ENCODE assay signal across 31 cellular contexts in genomic region chr15:60349589-60349988, GRCh38. TPM values are rescaled to one million over a fixed set of nuclear protein-coding genes. Genes with fewer than 3 reads are reported as not detected.
DNase-seq lines count a peak whose midpoint lies in the region; ATAC-seq, FAIRE-seq and TF ChIP-seq lines count a peak whose summit lies in the region.
"Had no signal": no experiment of that assay in that cellular context is flagged by ENCODE, and none has a peak within 500 bp of the region (broad histone marks: within the 10 kb centered on the region; RNA-seq: fewer than 3 reads in every experiment).

No MANE protein-coding gene starts in this region.

- in situ Hi-C loops in K562 (cut with MboI) = loop anchor here (25.0 kb wide), 1 partner anchor 563 kb away; no protein-coding TSS in a partner anchor

- peak overlapping the region; percentile 66 for H3K27ac Mint-ChIP-seq in activated CD4-positive, alpha-beta memory T cell treated with anti-CD3 and anti-CD28 coated beads, Interleukin-2, amount 10 ng/mL, durations not matched to agents 7 days and 5 days
- no peak overlapping the region for H3K27ac Mint-ChIP-seq in activated CD4-positive, alpha-beta memory T cell treated with anti-CD3 and anti-CD28 coated beads for 36 hours
- H3K27ac Mint-ChIP-seq in osteocyte (ENCODE audit: unreplicated experiment) = peak overlapping the region; percentile 83
- H3K27ac Mint-ChIP-seq: activated naive CD8-positive, alpha-beta T cell; B cell had no signal

- intact Hi-C loops in activated CD4-positive, alpha-beta memory T cell treated with anti-CD3 and anti-CD28 coated beads for 36 hours (cut with micrococcal nuclease) = no loop called here
- intact Hi-C loops in K562 (cut with micrococcal nuclease) = no loop called here

- CTCF ChIA-PET in activated CD4-positive, alpha-beta memory T cell treated with anti-CD3 and anti-CD28 coated beads, Interleukin-2, amount 10 ng/mL, durations not matched to agents 7 days and 5 days (lab: Charles Lee) = no interaction called here
- CTCF ChIA-PET in activated CD4-positive, alpha-beta memory T cell treated with anti-CD3 and anti-CD28 coated beads for 36 hours (lab: Charles Lee) = no interaction called here
- CTCF ChIA-PET in HEK293 (lab: Yijun Ruan, JAX) (no interaction called here), K562 (lab: Yijun Ruan, JAX; ENCODE audit: low intra/inter-chr PET ratio) (no interaction called here)

- no peak overlapping the region for H2AFZ ChIP-seq in K562 (ENCODE audit: low read depth, low read length)

- BruUV-seq in K562 (replicated peaks; lab: Mats Ljungman, UMichigan) = no TSS peak

- H3K36me3 ChIP-seq in HEK293 (ENCODE audit: control insufficient read depth in 2 of 2, insufficient read depth in 1 of 2, low read length in 2 of 2) = peaks cover 4 to 89% of the 10 kb centered on the region in 2 experiments; a peak in 2 of 3 replicates
- H3K36me3 ChIP-seq in K562 (ENCODE audit: control insufficient read depth, insufficient read depth, low read length) = peaks cover 78% of the 10 kb centered on the region

- H3K9me1 ChIP-seq in K562 (ENCODE audit: control insufficient read depth, insufficient read depth, low read length) = no peaks in the 10 kb centered on the region

- 100% methylated on average over 2 of the region's 2 CpGs for WGBS in K562 (ENCODE audit: insufficient coverage, low coverage, missing lambda C conversion rate)

- H3K4me3 ChIP-seq in HEK293 (ENCODE audit: low read depth, low read length) (no peak overlapping the region), K562 (no peak overlapping the region)
- H3K4me3 ChIP-seq: body of pancreas, left ventricle myocardium inferior, SJSA1, thyroid gland had no signal

- H3K4me1 ChIP-seq in HEK293 (ENCODE audit: control insufficient read depth, insufficient read depth, low read length) (no peaks in the 10 kb centered on the region), K562 (replicated peaks in 1 of 2; ENCODE audit: control insufficient read depth in 2 of 2, insufficient read depth in 2 of 2, low read length in 2 of 2) (no peaks in the 10 kb centered on the region)
- H3K4me1 ChIP-seq: body of pancreas, thyroid gland had no signal

- H3K9me3 ChIP-seq in HEK293 (ENCODE audit: control insufficient read depth, insufficient read depth, low read depth, low read length) = no peaks in the 10 kb centered on the region
- no peaks in the 10 kb centered on the region for H3K9me3 ChIP-seq in K562 (replicated peaks; ENCODE audit: control insufficient read depth, insufficient read depth, low read depth, low read length)
- H3K9me3 ChIP-seq: body of pancreas, left ventricle myocardium inferior, SJSA1, thyroid gland had no signal

- H3K27me3 Mint-ChIP-seq in activated CD4-positive, alpha-beta memory T cell treated with anti-CD3 and anti-CD28 coated beads, Interleukin-2, amount 10 ng/mL, durations not matched to agents 7 days and 5 days = no peaks in the 10 kb centered on the region
- no peaks in the 10 kb centered on the region for H3K27me3 Mint-ChIP-seq in activated CD4-positive, alpha-beta memory T cell treated with anti-CD3 and anti-CD28 coated beads for 36 hours
- H3K27me3 Mint-ChIP-seq in osteocyte (ENCODE audit: unreplicated experiment) = no peaks in the 10 kb centered on the region
- H3K27me3 Mint-ChIP-seq: activated naive CD8-positive, alpha-beta T cell; B cell; naive B cell; T-cell had no signal

- DNase-seq in activated CD4-positive, alpha-beta memory T cell treated with anti-CD3 and anti-CD28 coated beads, Interleukin-2, amount 10 ng/mL, durations not matched to agents 7 days and 5 days = no peak
- DNase-seq in activated CD4-positive, alpha-beta memory T cell treated with anti-CD3 and anti-CD28 coated beads for 36 hours = no peak
- DNase-seq in K562 (ENCODE audit: extremely low read depth in 1 of 4, low spot score in 3 of 4) (no peak), osteocyte (ENCODE audit: extremely low spot score, unreplicated experiment) (no peak), dermis blood vessel endothelial cell (no peak), retina (no peak)
- DNase-seq: activated CD4-positive, alpha-beta T cell treated with anti-CD3 and anti-CD28 coated beads for 4 hours; body of pancreas; DMS79; effector CD8-positive, alpha-beta T cell; GDM1; islet precursor cell; KG1; left ventricle myocardium inferior; naive B cell; NCI-H1417; NCI-H2029 treated with DMSO at 0.1 percent for 48 hours; NCI-H226; NCI-H774; occipital lobe; stimulated activated naive CD8-positive, alpha-beta T cell treated with anti-CD3 and anti-CD28 coated beads, Interleukin-15, Interleukin-2, amounts not matched to agents 100 U/mL and 50 U/mL, for 24 hours; T-cell; thyroid gland had no signal

- H3K9me3 Mint-ChIP-seq in activated CD4-positive, alpha-beta memory T cell treated with anti-CD3 and anti-CD28 coated beads, Interleukin-2, amount 10 ng/mL, durations not matched to agents 7 days and 5 days = no peaks in the 10 kb centered on the region
- peaks cover 5% of the 10 kb centered on the region for H3K9me3 Mint-ChIP-seq in activated CD4-positive, alpha-beta memory T cell treated with anti-CD3 and anti-CD28 coated beads for 36 hours
- no peaks in the 10 kb centered on the region for H3K9me3 Mint-ChIP-seq in osteocyte (ENCODE audit: unreplicated experiment)
- H3K9me3 Mint-ChIP-seq: T-cell had no signal

- ATAC-seq in K562 = no peak
- ATAC-seq in HG02840 (IDR thresholded peaks at IDR 0.05; ENCODE audit: low FRiP score, unreplicated experiment) = no peak
- ATAC-seq: body of pancreas; HCT116; stimulated activated naive CD8-positive, alpha-beta T cell treated with anti-CD3 and anti-CD28 coated beads, Interleukin-15, Interleukin-2, amounts not matched to agents 100 U/mL and 50 U/mL, for 24 hours; T-cell had no signal

- H3K9ac ChIP-seq in K562 (ENCODE audit: insufficient read depth in 1 of 2, low read depth in 2 of 2, low read length in 2 of 2) = no peak overlapping the region

- no peak for TF ChIP-seq RAD21 in K562 (CRISPR knock-in tag; conservative IDR thresholded peaks at IDR 0.05 in 1 of 2, IDR thresholded peaks at IDR 0.05 in 1 of 2)

- H3K36me3 Mint-ChIP-seq in activated CD4-positive, alpha-beta memory T cell treated with anti-CD3 and anti-CD28 coated beads, Interleukin-2, amount 10 ng/mL, durations not matched to agents 7 days and 5 days (ENCODE audit: low read depth) = peaks cover 91% of the 10 kb centered on the region
- peaks cover 53% of the 10 kb centered on the region for H3K36me3 Mint-ChIP-seq in activated CD4-positive, alpha-beta memory T cell treated with anti-CD3 and anti-CD28 coated beads for 36 hours
- H3K36me3 Mint-ChIP-seq in osteocyte (ENCODE audit: unreplicated experiment) = peaks cover 88% of the 10 kb centered on the region

- peaks cover 15% of the 10 kb centered on the region for H3K4me1 Mint-ChIP-seq in activated CD4-positive, alpha-beta memory T cell treated with anti-CD3 and anti-CD28 coated beads, Interleukin-2, amount 10 ng/mL, durations not matched to agents 7 days and 5 days
- H3K4me1 Mint-ChIP-seq in activated CD4-positive, alpha-beta memory T cell treated with anti-CD3 and anti-CD28 coated beads for 36 hours (ENCODE audit: low read depth) = peaks cover 4% of the 10 kb centered on the region
- H3K4me1 Mint-ChIP-seq in osteocyte (ENCODE audit: unreplicated experiment) = peaks cover 74% of the 10 kb centered on the region
- H3K4me1 Mint-ChIP-seq: B cell, naive B cell had no signal

- no peaks in the 10 kb centered on the region for H3K27me3 ChIP-seq in K562 (ENCODE audit: control insufficient read depth in 2 of 2, insufficient read depth in 2 of 2, low read length in 2 of 2)
- H3K27me3 ChIP-seq: body of pancreas, SJSA1, thyroid gland had no signal

- no peak for TF ChIP-seq POLR2A in K562 (conservative IDR thresholded peaks at IDR 0.05)

- no peak for TF ChIP-seq EP300 in K562 (IDR thresholded peaks at IDR 0.05; ENCODE audit: low read length)

- no peaks in the 10 kb centered on the region for H3K79me2 ChIP-seq in K562 (ENCODE audit: control insufficient read depth, insufficient read depth, low read length)

- TF ChIP-seq CTCF in HEK293 (tag by site-specific recombination; IDR thresholded peaks at IDR 0.05) (no peak), K562 (IDR thresholded peaks at IDR 0.05 in 2 of 3, conservative IDR thresholded peaks at IDR 0.05 in 1 of 3; ENCODE audit: insufficient read depth in 2 of 3, low read depth in 1 of 3, low read length in 3 of 3) (no peak), osteocyte (IDR thresholded peaks at IDR 0.05) (no peak)

- no peak overlapping the region for H3K4me2 ChIP-seq in K562 (ENCODE audit: insufficient read depth, low read length)

- no peak overlapping the region for H3K27ac ChIP-seq in HEK293 (ENCODE audit: extremely low read depth, low read depth, low read length)
- no peak overlapping the region for H3K27ac ChIP-seq in K562 (ENCODE audit: extremely low read depth, low read depth, low read length)
- H3K27ac ChIP-seq: body of pancreas, left ventricle myocardium inferior, SJSA1, thyroid gland had no signal

- no peak overlapping the region for H3K4me3 Mint-ChIP-seq in activated CD4-positive, alpha-beta memory T cell treated with anti-CD3 and anti-CD28 coated beads, Interleukin-2, amount 10 ng/mL, durations not matched to agents 7 days and 5 days
- no peak overlapping the region for H3K4me3 Mint-ChIP-seq in activated CD4-positive, alpha-beta memory T cell treated with anti-CD3 and anti-CD28 coated beads for 36 hours
- H3K4me3 Mint-ChIP-seq in osteocyte (ENCODE audit: unreplicated experiment) = no peak overlapping the region
- H3K4me3 Mint-ChIP-seq: activated naive CD8-positive, alpha-beta T cell; B cell; naive B cell; T-cell had no signal

- no peak for FAIRE-seq in K562 (lab: Jason Lieb, UNC)
- FAIRE-seq: colon, HTR-8/SVneo had no signal

- H4K20me1 ChIP-seq in K562 (replicated peaks; ENCODE audit: control insufficient read depth, insufficient read depth, low read length) = no peaks in the 10 kb centered on the region

- POLR2A ChIA-PET in activated CD4-positive, alpha-beta memory T cell treated with anti-CD3 and anti-CD28 coated beads, Interleukin-2, amount 10 ng/mL, durations not matched to agents 7 days and 5 days (lab: Charles Lee) = no interaction called here
- POLR2A ChIA-PET in activated CD4-positive, alpha-beta memory T cell treated with anti-CD3 and anti-CD28 coated beads for 36 hours (lab: Charles Lee) = no interaction called here
- POLR2A ChIA-PET in HEK293 (lab: Yijun Ruan, JAX) = no interaction called here
- POLR2A ChIA-PET in K562 (lab: Yijun Ruan, JAX) = no interaction called here

RNA-seq across cellular contexts. Expression of gene ANXA2, which starts 48.2 kb away (rescaled TPM):
- total RNA-seq in activated CD4-positive, alpha-beta memory T cell treated with anti-CD3 and anti-CD28 coated beads, Interleukin-2, amount 10 ng/mL, durations not matched to agents 7 days and 5 days = 100 to 1,000 TPM; 558 to 566 TPM
- 100 to 1,000 TPM; 131 to 132 TPM for total RNA-seq in activated CD4-positive, alpha-beta memory T cell treated with anti-CD3 and anti-CD28 coated beads for 36 hours
- total RNA-seq in K562 (2011; cell fraction: chromatin; rRNA removed; ENCODE audit: low replicate concordance) = 164 and 212 TPM in 2 replicates
- total RNA-seq in K562 (2011; cell fraction: nucleolus; rRNA removed) = 137 and 142 TPM in 2 replicates
- 205 and 289 TPM in 2 replicates for total RNA-seq in K562 (2011; cell fraction: nucleoplasm; rRNA removed)
- total RNA-seq in K562 (2014; rRNA removed) (348 and 357 TPM in 2 replicates), K562 (2014; rRNA removed; fragmentation: Illumina TruSeq; extraction: Trizol) (452 and 478 TPM in 2 replicates), K562 (2015; rRNA removed; fragmentation: Illumina TruSeq; extraction: Trizol) (361 and 377 TPM in 2 replicates), K562 (2021) (298 and 301 TPM in 2 replicates), osteocyte (2,961 and 3,149 TPM in 2 replicates), dermis blood vessel endothelial cell (3,547 and 3,999 TPM in 2 replicates)
- polyA plus RNA-seq in K562 (2011; rRNA removed) (505 and 549 TPM in 2 replicates), K562 (2014; fragmentation: Illumina TruSeq; extraction: Trizol) (545 and 579 TPM in 2 replicates), K562 (2014; fragmentation: Nextera tagmentation; extraction: Ambion mirVana) (1,000 to 10,000 TPM in 1 of 2 experiments, 100 to 1,000 TPM in 1; 826 to 1,102 TPM), K562 (2014; rRNA removed) (451 and 471 TPM in 2 replicates)
- polyA plus RNA-seq in K562 (2011; cell fraction: cytosol; rRNA removed) = 382 and 535 TPM in 2 replicates
- polyA plus RNA-seq in K562 (2011; cell fraction: nucleus; rRNA removed) = 156 and 264 TPM in 2 replicates
- polyA plus RNA-seq in K562 (2012) = 225 and 402 TPM in 2 replicates
- polyA minus RNA-seq in K562 (2011; rRNA and poly(A)+ RNA removed) = 663 and 682 TPM in 2 replicates
- 189 and 192 TPM in 2 replicates for polyA minus RNA-seq in K562 (2011; cell fraction: cytosol; rRNA and poly(A)+ RNA removed)
- 71.9 and 132 TPM in 2 replicates for polyA minus RNA-seq in K562 (2011; cell fraction: nucleus; rRNA and poly(A)+ RNA removed)
